ENCODE assay signal across 23 cellular contexts in genomic region chr17:6700948-6701307, GRCh38. TPM values are rescaled to one million over a fixed set of nuclear protein-coding genes. Genes with fewer than 3 reads are reported as not detected.
A peak's percentile ranks its signal among the peaks of the same experiment; 100 is the strongest.
DNase-seq lines count a peak whose midpoint lies in the region; ATAC-seq, FAIRE-seq and TF ChIP-seq lines count a peak whose summit lies in the region.
"Had no signal": no experiment of that assay in that cellular context is flagged by ENCODE, and none has a peak within 500 bp of the region (broad histone marks: within the 10 kb centered on the region; RNA-seq: fewer than 3 reads in every experiment).

No MANE protein-coding gene starts in this region.

- H3K9me3 ChIP-seq in Loucy (ENCODE audit: insufficient read depth, low read depth, low read length), result no peaks in the 10 kb centered on the region
- H3K9me3 ChIP-seq in K562 (replicated peaks; ENCODE audit: control insufficient read depth, insufficient read depth, low read depth, low read length), result no peaks in the 10 kb centered on the region
- no peaks in the 10 kb centered on the region for H3K9me3 ChIP-seq in right lobe of liver
- H3K9me3 ChIP-seq: SK-N-SH had no signal

- no peak overlapping the region for H3K4me3 Mint-ChIP-seq in progenitor cell of endocrine pancreas (ENCODE audit: low read depth)
- H3K4me3 Mint-ChIP-seq: CD4-positive, alpha-beta memory T cell had no signal

- no TSS peak for BruUV-seq in K562 (replicated peaks; lab: Mats Ljungman, UMichigan)

- no peaks in the 10 kb centered on the region for H3F3A ChIP-seq in Loucy (ENCODE audit: low read depth)

- H3K36me3 Mint-ChIP-seq in progenitor cell of endocrine pancreas (ENCODE audit: insufficient read depth), result no peaks in the 10 kb centered on the region
- H3K36me3 Mint-ChIP-seq: CD4-positive, alpha-beta memory T cell had no signal

- CTCF ChIA-PET in K562 (lab: Yijun Ruan, JAX; ENCODE audit: low intra/inter-chr PET ratio), result no interaction called here

- 53% methylated on average over 6 of the region's 8 CpGs for WGBS in K562 (ENCODE audit: insufficient coverage, low coverage, missing lambda C conversion rate)
- 23% methylated on average over 3 of the region's 8 CpGs for WGBS in right lobe of liver (ENCODE audit: insufficient coverage, low coverage, low lambda C conversion rate, missing lambda C conversion rate)

- H3K4me3 ChIP-seq in Loucy (ENCODE audit: low read length, poor library complexity, severe bottlenecking) (no peak overlapping the region), K562 (no peak overlapping the region), right lobe of liver (no peak overlapping the region)

- H2AFZ ChIP-seq in Loucy (ENCODE audit: low read length) (peak overlapping the region; percentile 67; the same call in 1 of the 2 replicates), K562 (ENCODE audit: low read depth, low read length) (peak overlapping the region; percentile 59; the same call in 1 of the 2 replicates)

- intact Hi-C loops in K562 (cut with micrococcal nuclease) (no loop called here), right lobe of liver (cut with DNase I) (loop anchor here in 1 of 2 donors (10.0 kb wide), 1 partner anchor 94 kb away; no protein-coding TSS in a partner anchor)

- no peak for TF ChIP-seq RAD21 in K562 (CRISPR knock-in tag; conservative IDR thresholded peaks at IDR 0.05 in 1 of 2, IDR thresholded peaks at IDR 0.05 in 1 of 2)

- no peaks in the 10 kb centered on the region for H3K9me2 ChIP-seq in Loucy (replicated peaks; ENCODE audit: low read depth, low read length)
- H3K9me2 ChIP-seq: SK-N-SH had no signal

- H3K9me3 Mint-ChIP-seq in progenitor cell of endocrine pancreas (ENCODE audit: low read depth), result no peaks in the 10 kb centered on the region
- H3K9me3 Mint-ChIP-seq: CD4-positive, alpha-beta memory T cell had no signal

- in situ Hi-C loops in K562 (cut with MboI), result no loop called here

- H3K27ac ChIP-seq in K562 (ENCODE audit: extremely low read depth, low read depth, low read length), result no peak overlapping the region
- peak overlapping the region; percentile 56 to 97 (median 87) for H3K27ac ChIP-seq in right lobe of liver

- no peak for FAIRE-seq in K562 (lab: Jason Lieb, UNC)
- FAIRE-seq: G401.6, RCC 7860 had no signal

- ATAC-seq in K562 (no peak), right lobe of liver (peak in 3 of 4 donors; percentile 1 to 7 (median 3)), HG02852 (IDR thresholded peaks at IDR 0.05; ENCODE audit: unreplicated experiment) (no peak), GM21723 (IDR thresholded peaks at IDR 0.05; ENCODE audit: unreplicated experiment) (no peak)

- POLR2A ChIA-PET in K562 (lab: Yijun Ruan, JAX), result no interaction called here

- H3K79me2 ChIP-seq in Loucy (ENCODE audit: insufficient read depth, low read length) (no peaks in the 10 kb centered on the region), K562 (ENCODE audit: control insufficient read depth, insufficient read depth, low read length) (no peaks in the 10 kb centered on the region)

- no peaks in the 10 kb centered on the region for H3K9me1 ChIP-seq in K562 (ENCODE audit: control insufficient read depth, insufficient read depth, low read length)

- H3K4me1 Mint-ChIP-seq in progenitor cell of endocrine pancreas (ENCODE audit: low read depth), result peaks cover 21% of the 10 kb centered on the region
- H3K4me1 Mint-ChIP-seq: CD4-positive, alpha-beta memory T cell had no signal

- no peak for TF ChIP-seq EP300 in K562 (IDR thresholded peaks at IDR 0.05; ENCODE audit: low read length)

- H3K36me3 ChIP-seq in Loucy (ENCODE audit: insufficient read depth, low read length) (no peaks in the 10 kb centered on the region), K562 (ENCODE audit: control insufficient read depth, insufficient read depth, low read length) (no peaks in the 10 kb centered on the region), right lobe of liver (peaks cover 0 to 63% (median 30%) of the 10 kb centered on the region in 4 donors)

- TF ChIP-seq POLR2A in K562 (conservative IDR thresholded peaks at IDR 0.05), result no peak
- no peak for TF ChIP-seq POLR2A in right lobe of liver (IDR thresholded peaks at IDR 0.05)

- H3K4me2 ChIP-seq in Loucy (ENCODE audit: low read depth, low read length, poor library complexity, severe bottlenecking) (no peak overlapping the region), K562 (ENCODE audit: insufficient read depth, low read length) (no peak overlapping the region)
- H3K4me2 ChIP-seq: SK-N-SH had no signal

- no peak for TF ChIP-seq CTCF in Loucy (conservative IDR thresholded peaks at IDR 0.05; ENCODE audit: low read length)
- no peak for TF ChIP-seq CTCF in K562 (IDR thresholded peaks at IDR 0.05 in 2 of 3, conservative IDR thresholded peaks at IDR 0.05 in 1 of 3; ENCODE audit: insufficient read depth in 2 of 3, low read depth in 1 of 3, low read length in 3 of 3)
- no peak for TF ChIP-seq CTCF in right lobe of liver (IDR thresholded peaks at IDR 0.05)
- TF ChIP-seq CTCF in progenitor cell of endocrine pancreas (IDR thresholded peaks at IDR 0.05; ENCODE audit: unreplicated experiment), result no peak

- DNase-seq in K562 (ENCODE audit: extremely low read depth in 1 of 4, low spot score in 3 of 4), result no peak
- DNase-seq in right lobe of liver, result peak in 1 of 3 donors; percentile 41
- DNase-seq in progenitor cell of endocrine pancreas (ENCODE audit: low spot score, unreplicated experiment), result no peak
- no peak for DNase-seq in anterior cingulate cortex (lab: John Stamatoyannopoulos, UW)
- DNase-seq: C1 segment of cervical spinal cord; CD4-positive, alpha-beta memory T cell; COR-L47; H7; KG1; MM.1S; NCI-H1417 treated with DMSO at 0.1 percent for 48 hours; NCI-H1694 treated with DMSO at 0.1 percent for 48 hours; NCI-H2081; NCI-H2227 treated with DMSO at 0.1 percent for 48 hours; NCI-H510A; SK-N-SH had no signal

- H3K27me3 Mint-ChIP-seq in progenitor cell of endocrine pancreas, result peaks cover 44% of the 10 kb centered on the region

- H3K4me1 ChIP-seq in Loucy (ENCODE audit: insufficient read depth, low read length, poor library complexity, severe bottlenecking) (no peaks in the 10 kb centered on the region), K562 (replicated peaks in 1 of 2; ENCODE audit: control insufficient read depth in 2 of 2, insufficient read depth in 2 of 2, low read length in 2 of 2) (peaks cover 0 to 5% of the 10 kb centered on the region in 2 experiments; a peak in 1 of 5 replicates), right lobe of liver (peaks cover 0 to 84% (median 40%) of the 10 kb centered on the region in 4 donors)

- H3K27me3 ChIP-seq in Loucy (ENCODE audit: insufficient read depth, low read length, poor library complexity, severe bottlenecking) (no peaks in the 10 kb centered on the region), K562 (ENCODE audit: control insufficient read depth in 2 of 2, insufficient read depth in 2 of 2, low read length in 2 of 2) (peaks cover 0 to 31% of the 10 kb centered on the region in 2 experiments; a peak in 2 of 5 replicates), right lobe of liver (no peaks in the 10 kb centered on the region)

- H3K9ac ChIP-seq in Loucy (ENCODE audit: low read depth, low read length, poor library complexity, severe bottlenecking) (no peak overlapping the region), K562 (ENCODE audit: insufficient read depth in 1 of 2, low read depth in 2 of 2, low read length in 2 of 2) (no peak overlapping the region)
- H3K9ac ChIP-seq: SK-N-SH had no signal

- H3K27ac Mint-ChIP-seq in progenitor cell of endocrine pancreas, result peak overlapping the region; percentile 59

- H4K20me1 ChIP-seq in Loucy (ENCODE audit: insufficient read depth, low read length, poor library complexity, severe bottlenecking) (no peaks in the 10 kb centered on the region), K562 (replicated peaks; ENCODE audit: control insufficient read depth, insufficient read depth, low read length) (no peaks in the 10 kb centered on the region)

RNA-seq across cellular contexts. Expression of gene SLC13A5, which starts 12.2 kb away (rescaled TPM):
- not detected in 2 replicates for total RNA-seq in K562 (2011; cell fraction: chromatin; rRNA removed; ENCODE audit: low replicate concordance)
- not detected in 2 replicates for total RNA-seq in K562 (2011; cell fraction: nucleolus; rRNA removed)
- total RNA-seq in K562 (2011; cell fraction: nucleoplasm; rRNA removed), result not detected in 2 replicates
- total RNA-seq in K562 (2014; rRNA removed), result not detected in 2 replicates
- total RNA-seq in K562 (2014; rRNA removed; fragmentation: Illumina TruSeq; extraction: Trizol), result not detected in 2 replicates
- not detected in 2 replicates for total RNA-seq in K562 (2015; rRNA removed; fragmentation: Illumina TruSeq; extraction: Trizol)
- 0.04 and 0.09 TPM in 2 replicates for total RNA-seq in K562 (2021)
- 0.09 TPM in 1 of 2 replicates, not detected in the other for polyA plus RNA-seq in K562 (2011; rRNA removed)
- polyA plus RNA-seq in K562 (2011; cell fraction: cytosol; rRNA removed), result not detected in 2 replicates
- polyA plus RNA-seq in K562 (2011; cell fraction: nucleus; rRNA removed), result 0.01 TPM in 1 of 2 replicates, not detected in the other
- polyA plus RNA-seq in K562 (2012), result 0.15 TPM in 1 of 2 replicates, not detected in the other
- polyA plus RNA-seq in K562 (2014; fragmentation: Illumina TruSeq; extraction: Trizol), result not detected in 2 replicates
- polyA plus RNA-seq in K562 (2014; fragmentation: Nextera tagmentation; extraction: Ambion mirVana), result not detected
- not detected in 2 replicates for polyA plus RNA-seq in K562 (2014; rRNA removed)
- not detected in 2 replicates for polyA minus RNA-seq in K562 (2011; rRNA and poly(A)+ RNA removed)
- 3.8 TPM in 1 of 2 replicates, not detected in the other for polyA minus RNA-seq in K562 (2011; cell fraction: cytosol; rRNA and poly(A)+ RNA removed)
- polyA minus RNA-seq in K562 (2011; cell fraction: nucleus; rRNA and poly(A)+ RNA removed), result not detected in 2 replicates
- 100 to 1,000 TPM; 142 to 383 (median 264) TPM for total RNA-seq in right lobe of liver
- total RNA-seq in progenitor cell of endocrine pancreas, result 0.93 and 1.1 TPM in 2 replicates
- total RNA-seq: A673; CD4-positive, alpha-beta memory T cell; HT1080 had no signal
- polyA plus RNA-seq: CD4-positive, alpha-beta memory T cell; SK-N-SH had no signal

RNA-seq across cellular contexts. Expression of gene C17orf100, which starts 49.4 kb away (rescaled TPM):
- total RNA-seq in K562 (2011; cell fraction: chromatin; rRNA removed; ENCODE audit: low replicate concordance), result 0.97 and 1.4 TPM in 2 replicates
- total RNA-seq in K562 (2011; cell fraction: nucleolus; rRNA removed), result 1.3 and 1.6 TPM in 2 replicates
- total RNA-seq in K562 (2011; cell fraction: nucleoplasm; rRNA removed), result 0.44 and 0.99 TPM in 2 replicates
- total RNA-seq in K562 (2014; rRNA removed), result 0.14 and 1.2 TPM in 2 replicates
- 0.40 and 0.45 TPM in 2 replicates for total RNA-seq in K562 (2014; rRNA removed; fragmentation: Illumina TruSeq; extraction: Trizol)
- 0.43 and 0.49 TPM in 2 replicates for total RNA-seq in K562 (2015; rRNA removed; fragmentation: Illumina TruSeq; extraction: Trizol)
- total RNA-seq in K562 (2021), result 0.60 and 0.82 TPM in 2 replicates
- 0.31 and 0.77 TPM in 2 replicates for polyA plus RNA-seq in K562 (2011; rRNA removed)
- polyA plus RNA-seq in K562 (2011; cell fraction: cytosol; rRNA removed), result 0.29 and 1.7 TPM in 2 replicates
- 0.52 and 1.00 TPM in 2 replicates for polyA plus RNA-seq in K562 (2011; cell fraction: nucleus; rRNA removed)
- polyA plus RNA-seq in K562 (2012), result 0.74 and 1.9 TPM in 2 replicates
- 0.62 and 0.69 TPM in 2 replicates for polyA plus RNA-seq in K562 (2014; fragmentation: Illumina TruSeq; extraction: Trizol)
- under 1 TPM; 0.04 to 0.11 TPM for polyA plus RNA-seq in K562 (2014; fragmentation: Nextera tagmentation; extraction: Ambion mirVana)
- 1.7 and 1.8 TPM in 2 replicates for polyA plus RNA-seq in K562 (2014; rRNA removed)
- polyA minus RNA-seq in K562 (2011; rRNA and poly(A)+ RNA removed), result 0.21 and 0.42 TPM in 2 replicates
- not detected in 2 replicates for polyA minus RNA-seq in K562 (2011; cell fraction: cytosol; rRNA and poly(A)+ RNA removed)
- 0.56 and 0.81 TPM in 2 replicates for polyA minus RNA-seq in K562 (2011; cell fraction: nucleus; rRNA and poly(A)+ RNA removed)
- total RNA-seq in right lobe of liver, result 1 to 10 TPM; 1.2 to 4.0 (median 1.9) TPM
- total RNA-seq in progenitor cell of endocrine pancreas, result 6.1 TPM in 2 replicates

RNA-seq across cellular contexts. Expression of gene MED31, which starts 49.5 kb away (rescaled TPM):
- total RNA-seq in K562 (2011; cell fraction: chromatin; rRNA removed; ENCODE audit: low replicate concordance), result 8.9 and 17.3 TPM in 2 replicates
- total RNA-seq in K562 (2011; cell fraction: nucleolus; rRNA removed), result 6.3 and 7.8 TPM in 2 replicates
- 13.3 and 16.6 TPM in 2 replicates for total RNA-seq in K562 (2011; cell fraction: nucleoplasm; rRNA removed)
- 6.4 and 10.5 TPM in 2 replicates for total RNA-seq in K562 (2014; rRNA removed)
- 15.8 and 16.9 TPM in 2 replicates for total RNA-seq in K562 (2014; rRNA removed; fragmentation: Illumina TruSeq; extraction: Trizol)
- 13.7 and 14.6 TPM in 2 replicates for total RNA-seq in K562 (2015; rRNA removed; fragmentation: Illumina TruSeq; extraction: Trizol)
- 14.0 and 17.9 TPM in 2 replicates for total RNA-seq in K562 (2021)
- polyA plus RNA-seq in K562 (2011; rRNA removed), result 24.2 and 29.1 TPM in 2 replicates
- polyA plus RNA-seq in K562 (2011; cell fraction: cytosol; rRNA removed), result 8.8 and 11.3 TPM in 2 replicates
- polyA plus RNA-seq in K562 (2011; cell fraction: nucleus; rRNA removed), result 9.9 and 13.1 TPM in 2 replicates
- 11.1 and 14.0 TPM in 2 replicates for polyA plus RNA-seq in K562 (2012)
- 10.8 and 10.9 TPM in 2 replicates for polyA plus RNA-seq in K562 (2014; fragmentation: Illumina TruSeq; extraction: Trizol)
- 10 to 100 TPM; 35.7 to 39.9 TPM for polyA plus RNA-seq in K562 (2014; fragmentation: Nextera tagmentation; extraction: Ambion mirVana)
- polyA plus RNA-seq in K562 (2014; rRNA removed), result 9.8 and 12.3 TPM in 2 replicates
- polyA minus RNA-seq in K562 (2011; rRNA and poly(A)+ RNA removed), result 7.6 and 8.9 TPM in 2 replicates
- polyA minus RNA-seq in K562 (2011; cell fraction: cytosol; rRNA and poly(A)+ RNA removed), result 0.48 and 2.0 TPM in 2 replicates
- polyA minus RNA-seq in K562 (2011; cell fraction: nucleus; rRNA and poly(A)+ RNA removed), result 11.4 and 18.2 TPM in 2 replicates
- total RNA-seq in right lobe of liver, result 10 to 100 TPM in 2 of 6 experiments, 1 to 10 TPM in 4; 3.5 to 10.7 (median 7.4) TPM
- total RNA-seq in progenitor cell of endocrine pancreas, result 17.8 and 18.2 TPM in 2 replicates

RNA-seq across cellular contexts. Expression of gene XAF1, which starts 54.9 kb away (rescaled TPM):
- total RNA-seq in K562 (2011; cell fraction: chromatin; rRNA removed; ENCODE audit: low replicate concordance), result not detected in 2 replicates
- not detected in 2 replicates for total RNA-seq in K562 (2011; cell fraction: nucleolus; rRNA removed)
- total RNA-seq in K562 (2011; cell fraction: nucleoplasm; rRNA removed), result not detected in 2 replicates
- 0.09 TPM in 1 of 2 replicates, not detected in the other for total RNA-seq in K562 (2014; rRNA removed)
- total RNA-seq in K562 (2014; rRNA removed; fragmentation: Illumina TruSeq; extraction: Trizol), result 0.07 TPM in 1 of 2 replicates, not detected in the other
- total RNA-seq in K562 (2015; rRNA removed; fragmentation: Illumina TruSeq; extraction: Trizol), result 0.18 and 0.19 TPM in 2 replicates
- total RNA-seq in K562 (2021), result 0.22 and 0.47 TPM in 2 replicates
- polyA plus RNA-seq in K562 (2011; rRNA removed), result not detected in 2 replicates
- polyA plus RNA-seq in K562 (2011; cell fraction: cytosol; rRNA removed), result not detected in 2 replicates
- polyA plus RNA-seq in K562 (2011; cell fraction: nucleus; rRNA removed), result not detected in 2 replicates
- 0.34 and 1.4 TPM in 2 replicates for polyA plus RNA-seq in K562 (2012)
- polyA plus RNA-seq in K562 (2014; fragmentation: Illumina TruSeq; extraction: Trizol), result 0.07 TPM in 1 of 2 replicates, not detected in the other
- under 1 TPM in 1 of 2 experiments, not detected in 1; 0.11 TPM for polyA plus RNA-seq in K562 (2014; fragmentation: Nextera tagmentation; extraction: Ambion mirVana)
- polyA plus RNA-seq in K562 (2014; rRNA removed), result 0.07 TPM in 1 of 2 replicates, not detected in the other
- not detected in 2 replicates for polyA minus RNA-seq in K562 (2011; rRNA and poly(A)+ RNA removed)
- polyA minus RNA-seq in K562 (2011; cell fraction: cytosol; rRNA and poly(A)+ RNA removed), result not detected in 2 replicates
- not detected in 2 replicates for polyA minus RNA-seq in K562 (2011; cell fraction: nucleus; rRNA and poly(A)+ RNA removed)
- 10 to 100 TPM; 15.9 to 76.8 (median 42.7) TPM for total RNA-seq in right lobe of liver
- not detected in 2 replicates for total RNA-seq in progenitor cell of endocrine pancreas
- total RNA-seq: A673, H7, HT1080 had no signal

Comparison
In these comparisons a context has a peak if more than half of its experiments do, and no peak if none do; other contexts are left out.
1. ATAC-seq: peak in right lobe of liver (3 of 4); none in K562 (single experiment), HG02852 (single experiment) and GM21723 (single experiment).
2. RNA of gene SLC13A5, which starts 12.2 kb away (total RNA-seq): 142 to 383 TPM in right lobe of liver; 0.93 to 1.1 TPM in progenitor cell of endocrine pancreas and 0.04 to 0.09 TPM in K562; every median in the first group is over 10 times any median in the second.